Comparison of ENCODE assay signal across 2 cellular contexts in the genomic region with DNA sequence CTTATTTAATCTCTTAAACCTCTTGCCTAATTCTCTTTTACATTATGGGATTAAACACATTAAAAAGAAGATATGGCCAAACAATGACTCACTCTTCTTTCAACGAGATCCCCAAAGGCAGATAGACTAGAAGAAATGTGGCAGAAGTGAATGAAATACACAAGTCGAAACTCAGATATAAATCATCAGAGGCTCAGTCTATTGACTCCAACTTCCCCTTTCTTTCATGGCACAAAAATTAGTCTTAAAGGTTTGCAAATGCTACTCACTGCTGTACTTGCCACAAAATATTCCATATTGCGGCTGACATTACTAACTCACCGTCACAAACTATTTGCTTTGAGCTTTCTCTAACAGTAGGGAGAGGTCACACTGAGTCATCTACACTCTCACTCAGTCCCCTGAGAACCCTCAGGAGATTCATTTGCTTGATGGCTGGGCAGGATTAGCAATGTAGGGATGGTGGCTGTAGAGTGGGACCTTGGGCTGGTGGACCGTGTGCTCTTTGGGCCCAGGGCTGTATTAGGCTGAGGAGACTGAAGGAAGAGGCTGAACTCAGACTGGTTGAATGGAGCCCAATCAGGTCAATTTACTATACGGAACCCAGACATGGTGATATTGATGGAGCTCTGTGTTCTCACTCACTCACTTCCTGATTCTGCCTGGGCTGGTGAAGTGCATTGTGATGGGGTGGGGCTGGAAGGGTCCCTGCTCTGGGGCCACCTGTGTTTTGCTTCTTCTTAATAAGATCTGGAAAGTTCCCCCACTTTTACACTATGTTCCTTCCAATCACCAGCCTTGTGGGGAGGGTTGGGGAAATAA.
TF ChIP-seq lines count a peak whose summit lies in the region.

No MANE protein-coding gene starts in this region.

TF ChIP-seq in SK-N-SH treated with all-trans-retinoic acid at 6 μM for 48 hours, 23 proteins besides CTCF, POLR2A, EP300 and RAD21 (continued from another document):
- TF ChIP-seq, protein P1, sequence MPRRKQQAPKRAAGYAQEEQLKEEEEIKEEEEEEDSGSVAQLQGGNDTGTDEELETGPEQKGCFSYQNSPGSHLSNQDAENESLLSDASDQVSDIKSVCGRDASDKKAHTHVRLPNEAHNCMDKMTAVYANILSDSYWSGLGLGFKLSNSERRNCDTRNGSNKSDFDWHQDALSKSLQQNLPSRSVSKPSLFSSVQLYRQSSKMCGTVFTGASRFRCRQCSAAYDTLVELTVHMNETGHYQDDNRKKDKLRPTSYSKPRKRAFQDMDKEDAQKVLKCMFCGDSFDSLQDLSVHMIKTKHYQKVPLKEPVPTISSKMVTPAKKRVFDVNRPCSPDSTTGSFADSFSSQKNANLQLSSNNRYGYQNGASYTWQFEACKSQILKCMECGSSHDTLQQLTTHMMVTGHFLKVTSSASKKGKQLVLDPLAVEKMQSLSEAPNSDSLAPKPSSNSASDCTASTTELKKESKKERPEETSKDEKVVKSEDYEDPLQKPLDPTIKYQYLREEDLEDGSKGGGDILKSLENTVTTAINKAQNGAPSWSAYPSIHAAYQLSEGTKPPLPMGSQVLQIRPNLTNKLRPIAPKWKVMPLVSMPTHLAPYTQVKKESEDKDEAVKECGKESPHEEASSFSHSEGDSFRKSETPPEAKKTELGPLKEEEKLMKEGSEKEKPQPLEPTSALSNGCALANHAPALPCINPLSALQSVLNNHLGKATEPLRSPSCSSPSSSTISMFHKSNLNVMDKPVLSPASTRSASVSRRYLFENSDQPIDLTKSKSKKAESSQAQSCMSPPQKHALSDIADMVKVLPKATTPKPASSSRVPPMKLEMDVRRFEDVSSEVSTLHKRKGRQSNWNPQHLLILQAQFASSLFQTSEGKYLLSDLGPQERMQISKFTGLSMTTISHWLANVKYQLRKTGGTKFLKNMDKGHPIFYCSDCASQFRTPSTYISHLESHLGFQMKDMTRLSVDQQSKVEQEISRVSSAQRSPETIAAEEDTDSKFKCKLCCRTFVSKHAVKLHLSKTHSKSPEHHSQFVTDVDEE (CRISPR knock-in tag; IDR thresholded peaks at IDR 0.05), result no peak
- TF ChIP-seq ZFP30 (CRISPR knock-in tag; IDR thresholded peaks at IDR 0.05) (no peak), RARB (CRISPR knock-in tag; IDR thresholded peaks at IDR 0.05) (no peak), TCF4 (CRISPR knock-in tag; IDR thresholded peaks at IDR 0.05; ENCODE audit: borderline replicate concordance) (no peak), ZNF565 (CRISPR knock-in tag; conservative IDR thresholded peaks at IDR 0.05; ENCODE audit: low read depth) (no peak), SNAI2 (CRISPR knock-in tag; IDR thresholded peaks at IDR 0.05) (no peak), GLIS3 (CRISPR knock-in tag; IDR thresholded peaks at IDR 0.05) (no peak), BACH2 (CRISPR knock-in tag; IDR thresholded peaks at IDR 0.05; ENCODE audit: borderline replicate concordance) (no peak)
TF ChIP-seq in SK-N-SH treated with all-trans-retinoic acid at 6 μM for 48 hours: peak in this region for 0.

TF ChIP-seq in WTC11, 78 proteins besides CTCF, POLR2A, EP300 and RAD21 (continued from another document):
- TF ChIP-seq, protein P2, sequence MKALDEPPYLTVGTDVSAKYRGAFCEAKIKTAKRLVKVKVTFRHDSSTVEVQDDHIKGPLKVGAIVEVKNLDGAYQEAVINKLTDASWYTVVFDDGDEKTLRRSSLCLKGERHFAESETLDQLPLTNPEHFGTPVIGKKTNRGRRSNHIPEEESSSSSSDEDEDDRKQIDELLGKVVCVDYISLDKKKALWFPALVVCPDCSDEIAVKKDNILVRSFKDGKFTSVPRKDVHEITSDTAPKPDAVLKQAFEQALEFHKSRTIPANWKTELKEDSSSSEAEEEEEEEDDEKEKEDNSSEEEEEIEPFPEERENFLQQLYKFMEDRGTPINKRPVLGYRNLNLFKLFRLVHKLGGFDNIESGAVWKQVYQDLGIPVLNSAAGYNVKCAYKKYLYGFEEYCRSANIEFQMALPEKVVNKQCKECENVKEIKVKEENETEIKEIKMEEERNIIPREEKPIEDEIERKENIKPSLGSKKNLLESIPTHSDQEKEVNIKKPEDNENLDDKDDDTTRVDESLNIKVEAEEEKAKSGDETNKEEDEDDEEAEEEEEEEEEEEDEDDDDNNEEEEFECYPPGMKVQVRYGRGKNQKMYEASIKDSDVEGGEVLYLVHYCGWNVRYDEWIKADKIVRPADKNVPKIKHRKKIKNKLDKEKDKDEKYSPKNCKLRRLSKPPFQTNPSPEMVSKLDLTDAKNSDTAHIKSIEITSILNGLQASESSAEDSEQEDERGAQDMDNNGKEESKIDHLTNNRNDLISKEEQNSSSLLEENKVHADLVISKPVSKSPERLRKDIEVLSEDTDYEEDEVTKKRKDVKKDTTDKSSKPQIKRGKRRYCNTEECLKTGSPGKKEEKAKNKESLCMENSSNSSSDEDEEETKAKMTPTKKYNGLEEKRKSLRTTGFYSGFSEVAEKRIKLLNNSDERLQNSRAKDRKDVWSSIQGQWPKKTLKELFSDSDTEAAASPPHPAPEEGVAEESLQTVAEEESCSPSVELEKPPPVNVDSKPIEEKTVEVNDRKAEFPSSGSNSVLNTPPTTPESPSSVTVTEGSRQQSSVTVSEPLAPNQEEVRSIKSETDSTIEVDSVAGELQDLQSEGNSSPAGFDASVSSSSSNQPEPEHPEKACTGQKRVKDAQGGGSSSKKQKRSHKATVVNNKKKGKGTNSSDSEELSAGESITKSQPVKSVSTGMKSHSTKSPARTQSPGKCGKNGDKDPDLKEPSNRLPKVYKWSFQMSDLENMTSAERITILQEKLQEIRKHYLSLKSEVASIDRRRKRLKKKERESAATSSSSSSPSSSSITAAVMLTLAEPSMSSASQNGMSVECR (CRISPR knock-in tag; IDR thresholded peaks at IDR 0.05; ENCODE audit: borderline replicate concordance), result no peak
- TF ChIP-seq TP53 (CRISPR knock-in tag; IDR thresholded peaks at IDR 0.05) (no peak), KAT7 (CRISPR knock-in tag; IDR thresholded peaks at IDR 0.05; ENCODE audit: borderline replicate concordance) (no peak), NR3C1 (CRISPR knock-in tag; conservative IDR thresholded peaks at IDR 0.05; ENCODE audit: low read depth) (no peak)
- TF ChIP-seq, protein P3, sequence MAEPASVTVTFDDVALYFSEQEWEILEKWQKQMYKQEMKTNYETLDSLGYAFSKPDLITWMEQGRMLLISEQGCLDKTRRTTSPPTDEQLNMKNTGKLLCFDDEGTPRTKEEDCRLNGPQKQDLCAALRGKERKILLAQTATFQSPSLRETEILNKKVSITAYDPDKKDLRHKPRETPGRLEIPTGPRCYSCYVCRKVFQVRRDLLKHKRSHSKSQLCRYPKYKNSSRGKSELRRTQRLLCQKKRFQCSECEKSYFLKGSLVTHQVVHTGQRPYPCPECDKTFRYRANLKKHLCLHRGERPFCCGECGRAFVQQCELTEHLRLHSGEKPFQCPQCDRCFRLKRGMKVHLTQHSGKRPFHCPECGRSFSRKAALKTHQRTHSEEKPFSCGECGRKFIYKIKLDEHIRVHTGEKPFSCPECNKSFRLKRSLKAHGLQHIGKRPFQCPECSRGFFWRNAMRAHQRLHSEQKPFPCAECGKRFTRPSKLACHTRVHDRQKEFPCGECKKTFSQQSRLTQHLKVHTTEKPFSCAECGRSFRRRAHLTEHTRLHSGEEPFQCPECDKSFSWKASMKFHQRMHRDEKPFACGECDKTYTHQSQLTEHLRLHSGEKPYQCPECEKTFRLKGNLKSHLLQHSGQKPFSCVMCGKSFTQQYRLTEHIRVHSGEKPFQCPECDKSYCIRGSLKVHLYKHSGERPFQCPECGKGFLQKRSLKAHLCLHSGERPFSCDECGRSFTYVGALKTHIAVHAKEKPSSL (CRISPR knock-in tag; conservative IDR thresholded peaks at IDR 0.05), result no peak
